ENCODE assay signal across 8 cellular contexts in genomic region chr2:112644155-112644932, GRCh38.
DNase-seq lines count a peak whose midpoint lies in the region; TF ChIP-seq lines count a peak whose summit lies in the region.

No MANE protein-coding gene starts in this region.

- H3K9ac ChIP-seq in MM.1S (ENCODE audit: low read length) (peak overlapping the region; percentile 73), muscle layer of colon (ENCODE audit: low read length) (peak overlapping the region; percentile 42)

- H3K4me1 ChIP-seq in DOHH2 (ENCODE audit: control insufficient read depth, low read length): peaks cover 36% of the 10 kb centered on the region
- peaks cover 20% of the 10 kb centered on the region for H3K4me1 ChIP-seq in MM.1S (ENCODE audit: low read length)
- peaks cover 32% of the 10 kb centered on the region for H3K4me1 ChIP-seq in muscle layer of colon (ENCODE audit: insufficient read depth, low read length)

- H3K36me3 ChIP-seq in DOHH2 (ENCODE audit: control insufficient read depth, low read length) (peaks cover 35% of the 10 kb centered on the region), MM.1S (replicated peaks; ENCODE audit: insufficient read depth, low read length) (peaks cover 11% of the 10 kb centered on the region; the same call in 1 of the 2 replicates), muscle layer of colon (ENCODE audit: insufficient read depth, low read length) (peaks cover 20% of the 10 kb centered on the region)

- peak overlapping the region; percentile 80 for H3K4me3 ChIP-seq in DOHH2 (ENCODE audit: low read length)
- H3K4me3 ChIP-seq in MM.1S (ENCODE audit: low read length): peak overlapping the region; percentile 69
- peak overlapping the region; percentile 67 to 85 for H3K4me3 ChIP-seq in muscle layer of colon (ENCODE audit: low read depth in 1 of 2, low read length in 2 of 2)

- H3K27ac ChIP-seq in DOHH2 (ENCODE audit: low read depth, low read length) (peak overlapping the region; percentile 57; the same call in 1 of the 2 replicates), MM.1S (ENCODE audit: low read length) (peak overlapping the region; percentile 66; the same call in 1 of the 2 replicates), cingulate gyrus (ENCODE audit: low read depth, low read length) (peak overlapping the region; percentile 96), muscle layer of colon (ENCODE audit: low read depth, low read length) (peak overlapping the region; percentile 90)

- 0 out of 2 replicates have a peak, but pooled peaks cover 2% of the 10 kb centered on the region for H3F3A ChIP-seq in DOHH2 (ENCODE audit: control insufficient read depth, insufficient read depth)
- H3F3A ChIP-seq in MM.1S (ENCODE audit: insufficient read depth, low read length): peaks cover 7% of the 10 kb centered on the region

- peak overlapping the region; percentile 80 for H2AFZ ChIP-seq in MM.1S (ENCODE audit: low read length)

- H3K79me2 ChIP-seq in DOHH2 (ENCODE audit: control insufficient read depth, low read length) (peaks cover 47% of the 10 kb centered on the region), MM.1S (ENCODE audit: low read length) (peaks cover 32% of the 10 kb centered on the region)

- H3K27me3 ChIP-seq in DOHH2 (ENCODE audit: control insufficient read depth, low read length) (no peaks in the 10 kb centered on the region), MM.1S (replicated peaks; ENCODE audit: insufficient read depth, low read length) (peaks cover 54% of the 10 kb centered on the region), muscle layer of colon (ENCODE audit: control insufficient read depth in 1 of 2, insufficient read depth in 2 of 2, low read length in 2 of 2) (no peaks in the 10 kb centered on the region)

- TF ChIP-seq CTCF in DOHH2 (IDR thresholded peaks at IDR 0.05; ENCODE audit: low read depth, low read length, poor library complexity, severe bottlenecking): no peak
- no peak for TF ChIP-seq CTCF in MM.1S (IDR thresholded peaks at IDR 0.05; ENCODE audit: low read length)

- H3K4me2 ChIP-seq in DOHH2 (ENCODE audit: low read length): peak overlapping the region; percentile 92
- H3K4me2 ChIP-seq in MM.1S (ENCODE audit: low read depth, low read length): peak overlapping the region; percentile 91

- no peaks in the 10 kb centered on the region for H3K9me3 ChIP-seq in DOHH2 (ENCODE audit: control insufficient read depth, insufficient read depth, low read length)
- no peaks in the 10 kb centered on the region for H3K9me3 ChIP-seq in MM.1S (replicated peaks; ENCODE audit: insufficient read depth, low read length)
- no peaks in the 10 kb centered on the region for H3K9me3 ChIP-seq in muscle layer of colon (ENCODE audit: low read length)

- DNase-seq in MM.1S (no peak), NCI-H1105 treated with DMSO at 0.1 percent for 48 hours (lab: John Stamatoyannopoulos, UW) (no peak), NCI-H1092 (lab: John Stamatoyannopoulos, UW) (no peak), RPMI8226 (no peak), superior temporal gyrus (ENCODE audit: extremely low spot score) (no peak)

- H4K20me1 ChIP-seq in DOHH2 (ENCODE audit: control insufficient read depth, insufficient read depth, low read depth, low read length) (peaks cover 17% of the 10 kb centered on the region), MM.1S (ENCODE audit: insufficient read depth, low read length) (no peaks in the 10 kb centered on the region; the same call in 1 of the 2 replicates)

- H3K9me2 ChIP-seq in DOHH2 (replicated peaks; ENCODE audit: control insufficient read depth, low read length) (no peaks in the 10 kb centered on the region), MM.1S (replicated peaks; ENCODE audit: insufficient read depth, low read length) (no peaks in the 10 kb centered on the region)
